19 cellular contexts compared by ENCODE assay signal in the genomic region with DNA sequence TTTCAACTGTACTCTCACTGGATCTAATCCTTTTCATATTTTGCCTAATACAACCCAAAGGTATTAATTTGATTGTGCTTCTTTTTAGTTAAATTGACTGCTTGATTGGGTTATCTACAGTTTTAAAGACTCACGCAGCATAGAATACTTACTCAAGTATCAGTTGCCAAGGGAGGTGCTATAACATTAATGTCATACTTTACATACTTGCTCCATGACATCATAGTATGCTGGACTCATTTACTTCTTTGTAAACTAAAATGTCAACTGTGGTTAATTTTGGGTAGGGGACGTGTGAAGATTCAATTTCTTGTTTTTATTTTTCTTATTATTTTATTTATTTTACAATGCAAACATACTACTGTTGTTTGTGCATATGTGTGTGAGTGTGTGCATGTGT.
DNase-seq lines count a peak whose midpoint lies in the region; ATAC-seq and TF ChIP-seq lines count a peak whose summit lies in the region.
"Had no signal": no experiment of that assay in that cellular context is flagged by ENCODE, and none has a peak within 500 bp of the region (broad histone marks: within the 10 kb centered on the region; RNA-seq: fewer than 3 reads in every experiment).

No MANE protein-coding gene starts in this region.

- no peak overlapping the region for H2BK5ac ChIP-seq in mesenchymal stem cell (ENCODE audit: low read depth, low read length, poor library complexity, severe bottlenecking)

- H3K23ac ChIP-seq in mesenchymal stem cell (ENCODE audit: low read length in 2 of 2), result no peak overlapping the region

- no peak overlapping the region for H2BK12ac ChIP-seq in mesenchymal stem cell (ENCODE audit: low read length in 2 of 2)

- H4K8ac ChIP-seq in mesenchymal stem cell (ENCODE audit: low read length), result no peak overlapping the region

- H2BK15ac ChIP-seq in mesenchymal stem cell (ENCODE audit: low read depth, poor library complexity, severe bottlenecking), result no peak overlapping the region

- no peak overlapping the region for H2AFZ ChIP-seq in mesenchymal stem cell (ENCODE audit: low read depth, low read length)

- H3K9ac ChIP-seq in mesenchymal stem cell (ENCODE audit: low read length), result no peak overlapping the region

- TF ChIP-seq CTCF in choroid plexus epithelial cell (conservative IDR thresholded peaks at IDR 0.05; ENCODE audit: low read depth, low read length), result no peak
- no peak for TF ChIP-seq CTCF in heart left ventricle (IDR thresholded peaks at IDR 0.05)

- H3K4me1 ChIP-seq in mesenchymal stem cell (ENCODE audit: control insufficient read depth, insufficient read depth, low read depth, low read length) (no peaks in the 10 kb centered on the region), heart left ventricle (no peaks in the 10 kb centered on the region)
- H3K4me1 ChIP-seq: psoas muscle had no signal

- H3K4me3 ChIP-seq in choroid plexus epithelial cell (ENCODE audit: low read depth, low read length) (no peak overlapping the region), mesenchymal stem cell (ENCODE audit: insufficient read depth in 1 of 2, low read depth in 1 of 2, low read length in 2 of 2) (no peak overlapping the region), heart left ventricle (no peak overlapping the region)
- H3K4me3 ChIP-seq: psoas muscle had no signal

- DNase-seq in Daoy (ENCODE audit: low read depth) (peak; percentile 5), LHCN-M2 (ENCODE audit: low read depth) (peak; percentile 17), choroid plexus epithelial cell (ENCODE audit: low read depth) (peak; percentile 44), mesenchymal stem cell (peak; percentile 29), dermis blood vessel endothelial cell (no peak), heart left ventricle (no peak), NCI-H1930 (lab: John Stamatoyannopoulos, UW) (no peak), NCI-H524 (lab: John Stamatoyannopoulos, UW) (no peak)
- DNase-seq: activated CD4-positive, alpha-beta memory T cell treated with anti-CD3 and anti-CD28 coated beads, Interleukin-2, amount 10 ng/mL, durations not matched to agents 7 days and 5 days; activated naive CD8-positive, alpha-beta T cell treated with anti-CD3 and anti-CD28 coated beads, Interleukin-2, amount 50 U/mL, for 24 hours; activated T-cell treated with anti-CD3 and anti-CD28 coated beads, Interleukin-2, amount 50 U/mL, for 72 hours; cerebellar nuclear complex; endodermal cell; NCI-H1436 treated with DMSO at 0.1 percent for 48 hours; nephron progenitor cell; psoas muscle; stimulated activated CD4-positive, alpha-beta T cell treated with anti-CD3 and anti-CD28 coated beads, Interleukin-12 subunit alpha, Interleukin-12 subunit beta, amount 100 ng/mL, for 4 hours; T-helper 1 cell had no signal

- no peak overlapping the region for H3K4me2 ChIP-seq in mesenchymal stem cell (ENCODE audit: low read length, poor library complexity, severe bottlenecking)

- H3K79me1 ChIP-seq in mesenchymal stem cell (replicated peaks; ENCODE audit: low read length, poor library complexity, severe bottlenecking), result no peaks in the 10 kb centered on the region

- H3K18ac ChIP-seq in mesenchymal stem cell (ENCODE audit: low read depth in 1 of 2, low read length in 2 of 2), result no peak overlapping the region

- H3K27ac ChIP-seq in mesenchymal stem cell (ENCODE audit: low read length, poor library complexity, severe bottlenecking) (no peak overlapping the region), heart left ventricle (no peak overlapping the region)
- H3K27ac ChIP-seq: psoas muscle had no signal

- H3K9me3 ChIP-seq in mesenchymal stem cell (ENCODE audit: control insufficient read depth, low read length), result peaks cover 3% of the 10 kb centered on the region
- H3K9me3 ChIP-seq in heart left ventricle, result peaks cover 0 to 10% (median 0%) of the 10 kb centered on the region in 12 donors
- H3K9me3 ChIP-seq: psoas muscle had no signal

- H3K36me3 ChIP-seq in mesenchymal stem cell (ENCODE audit: control insufficient read depth in 1 of 2, insufficient read depth in 2 of 2, low read depth in 1 of 2, low read length in 2 of 2), result no peaks in the 10 kb centered on the region
- no peaks in the 10 kb centered on the region for H3K36me3 ChIP-seq in heart left ventricle

- TF ChIP-seq POLR2A in heart left ventricle (IDR thresholded peaks at IDR 0.05), result no peak

- no CpG with 5 or more reads among the region's 2 CpGs for WGBS in mesenchymal stem cell
- WGBS in heart left ventricle, 4 donors, result 15 to 28% (median 19%) methylated on average over 2 of the region's 2 CpGs

- H3K14ac ChIP-seq in mesenchymal stem cell (ENCODE audit: low read length in 2 of 2), result no peak overlapping the region

- no peaks in the 10 kb centered on the region for H3K27me3 ChIP-seq in mesenchymal stem cell (ENCODE audit: control insufficient read depth in 1 of 2, insufficient read depth in 1 of 2, low read length in 2 of 2)
- no peaks in the 10 kb centered on the region for H3K27me3 ChIP-seq in heart left ventricle

- ATAC-seq in heart left ventricle, result no peak
- ATAC-seq: activated naive CD8-positive, alpha-beta T cell treated with anti-CD3 and anti-CD28 coated beads, Interleukin-2, amount 50 U/mL, for 24 hours; activated T-cell treated with anti-CD3 and anti-CD28 coated beads, Interleukin-2, amount 50 U/mL, for 72 hours; psoas muscle; stimulated activated effector memory CD8-positive, alpha-beta T cell treated with anti-CD3 and anti-CD28 coated beads, Interleukin-12 subunit alpha, Interleukin-12 subunit beta, amount 100 ng/mL, for 72 hours had no signal

- no peak overlapping the region for H2AK5ac ChIP-seq in mesenchymal stem cell (ENCODE audit: low read length, severe bottlenecking)

- H4K91ac ChIP-seq in mesenchymal stem cell (ENCODE audit: low read length), result no peak overlapping the region

- H2BK120ac ChIP-seq in mesenchymal stem cell (ENCODE audit: low read depth, low read length), result no peak overlapping the region

- intact Hi-C loops in heart left ventricle (cut with DNase I), result no loop called here

- H3K4ac ChIP-seq in mesenchymal stem cell (ENCODE audit: low read depth in 1 of 2, low read length in 2 of 2), result no peak overlapping the region

Comparison
In these comparisons a context has a peak if more than half of its experiments do, and no peak if none do; other contexts are left out.
1. DNase-seq: peak in Daoy (single experiment), LHCN-M2 (single experiment), choroid plexus epithelial cell (single experiment) and mesenchymal stem cell (single experiment); none in dermis blood vessel endothelial cell (single experiment), heart left ventricle (0 of 5), NCI-H1930 (0 of 2) and NCI-H524 (0 of 2).